In the genomic region with DNA sequence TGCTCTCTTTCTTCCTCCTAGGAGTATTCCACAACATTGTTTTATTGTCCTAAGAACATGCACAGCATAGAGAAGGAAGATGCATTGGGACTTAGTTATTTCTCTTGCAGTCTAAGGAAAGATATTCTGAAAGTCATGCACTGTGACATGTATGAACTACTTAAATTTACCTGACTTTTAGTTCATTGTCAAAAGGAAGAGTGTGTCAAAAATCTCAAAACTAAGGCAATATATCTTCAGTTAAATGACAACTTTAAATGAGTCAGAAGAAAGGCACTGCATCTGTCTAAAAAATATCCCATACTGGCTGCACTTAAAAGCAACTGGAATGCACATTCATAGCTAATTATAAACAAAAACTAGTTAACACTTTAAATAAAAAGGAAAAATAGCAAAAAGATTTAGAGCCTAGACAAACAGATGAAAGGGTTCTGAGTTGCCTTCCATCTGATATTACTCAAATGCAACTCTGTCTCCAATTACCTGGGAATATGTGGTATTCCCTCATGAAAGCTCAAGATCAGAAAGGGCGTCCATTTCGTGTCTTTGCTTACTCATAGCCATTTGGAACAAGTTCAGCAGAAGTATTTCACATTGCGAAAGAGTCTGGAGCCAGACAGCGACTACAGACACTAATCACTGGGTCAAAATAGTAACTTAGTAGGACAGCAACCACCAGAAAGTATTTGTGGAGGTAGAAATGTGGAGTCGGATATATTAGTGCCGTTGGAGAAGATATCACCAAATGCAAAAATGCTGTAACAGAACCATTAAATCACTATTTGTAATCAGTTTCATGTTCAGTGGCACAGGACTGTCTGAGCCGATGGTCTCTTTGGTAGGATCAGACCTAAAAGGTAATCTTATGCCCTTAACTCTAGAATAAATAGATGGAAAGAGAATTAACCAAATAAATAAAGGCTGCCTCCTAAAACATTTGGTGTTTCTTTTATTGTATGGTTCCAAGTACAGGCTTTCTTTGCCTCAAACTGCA, we compare ENCODE assay signal across 13 cellular contexts.
DNase-seq lines count a peak whose midpoint lies in the region; ATAC-seq and TF ChIP-seq lines count a peak whose summit lies in the region.
"Had no signal": no experiment of that assay in that cellular context is flagged by ENCODE, and none has a peak within 500 bp of the region (broad histone marks: within the 10 kb centered on the region; RNA-seq: fewer than 3 reads in every experiment).

No MANE protein-coding gene starts in this region.

- no peaks in the 10 kb centered on the region for H3K27me3 ChIP-seq in skeletal muscle tissue (ENCODE audit: control insufficient read depth in 3 of 3, insufficient read depth in 3 of 3, low read length in 3 of 3)

- no peaks in the 10 kb centered on the region for H3K27me3 Mint-ChIP-seq in T-cell
- H3K27me3 Mint-ChIP-seq: activated naive CD8-positive, alpha-beta T cell treated with anti-CD3 and anti-CD28 coated beads, Interleukin-2, amount 10 ng/mL, durations not matched to agents 7 days and 5 days had no signal

- H3K27ac ChIP-seq in RWPE1 (no peak overlapping the region), skeletal muscle tissue (ENCODE audit: low read depth, low read length) (peak overlapping the region; percentile 61)

- no peak overlapping the region for H3K27ac Mint-ChIP-seq in T-cell
- H3K27ac Mint-ChIP-seq: activated naive CD8-positive, alpha-beta T cell treated with anti-CD3 and anti-CD28 coated beads, Interleukin-2, amount 10 ng/mL, durations not matched to agents 7 days and 5 days had no signal

- TF ChIP-seq CTCF in RWPE1 (conservative IDR thresholded peaks at IDR 0.05; ENCODE audit: low read depth) (no peak), fibroblast of the aortic adventitia (IDR thresholded peaks at IDR 0.05; ENCODE audit: insufficient read depth, low read length) (no peak)

- H3K9ac ChIP-seq in skeletal muscle tissue (ENCODE audit: low read depth in 1 of 3, low read length in 3 of 3), result no peak overlapping the region

- no peak for ATAC-seq in T-cell (replicated peaks in 1 of 4)
- ATAC-seq in HG02840 (IDR thresholded peaks at IDR 0.05; ENCODE audit: low FRiP score, unreplicated experiment), result no peak
- ATAC-seq: mucosa of descending colon had no signal

- CTCF ChIA-PET in RWPE1 (lab: Yijun Ruan, JAX) (interaction anchor here (0.6 to 0.7 kb wide), 2 partner anchors 9 to 33 kb away, joined by 3 read pairs; no protein-coding TSS in a partner anchor), T-cell (lab: Charles Lee) (interaction anchor here in 1 of 2 donors (0.8 kb wide), 1 partner anchor 31 kb away, joined by 3 read pairs; no protein-coding TSS in a partner anchor)

- no peaks in the 10 kb centered on the region for H3K36me3 ChIP-seq in skeletal muscle tissue (ENCODE audit: control insufficient read depth in 3 of 3, insufficient read depth in 3 of 3, low read length in 3 of 3)

- POLR2A ChIA-PET in RWPE1 (lab: Yijun Ruan, JAX; ENCODE audit: low non-redundant PET), result no interaction called here
- POLR2A ChIA-PET in T-cell (lab: Charles Lee), result no interaction called here

- peaks cover 0 to 3% (median 2%) of the 10 kb centered on the region in 3 donors for H3K9me3 ChIP-seq in skeletal muscle tissue (ENCODE audit: control insufficient read depth in 3 of 3, low read length in 3 of 3)

- H3K4me3 ChIP-seq in fibroblast of the aortic adventitia (ENCODE audit: low read depth, low read length), result no peak overlapping the region
- no peak overlapping the region for H3K4me3 ChIP-seq in skeletal muscle tissue (ENCODE audit: low read length in 3 of 3)
- H3K4me3 ChIP-seq: mucosa of descending colon had no signal

- H3K4me1 Mint-ChIP-seq in T-cell, result no peaks in the 10 kb centered on the region
- H3K4me1 Mint-ChIP-seq: activated naive CD8-positive, alpha-beta T cell treated with anti-CD3 and anti-CD28 coated beads, Interleukin-2, amount 10 ng/mL, durations not matched to agents 7 days and 5 days had no signal

- no peak overlapping the region for H3K4me3 Mint-ChIP-seq in T-cell
- H3K4me3 Mint-ChIP-seq: activated naive CD8-positive, alpha-beta T cell treated with anti-CD3 and anti-CD28 coated beads, Interleukin-2, amount 10 ng/mL, durations not matched to agents 7 days and 5 days had no signal

- no peaks in the 10 kb centered on the region for H3K36me3 Mint-ChIP-seq in T-cell
- H3K36me3 Mint-ChIP-seq: activated naive CD8-positive, alpha-beta T cell treated with anti-CD3 and anti-CD28 coated beads, Interleukin-2, amount 10 ng/mL, durations not matched to agents 7 days and 5 days had no signal

- H3K9me3 Mint-ChIP-seq in T-cell, result peaks cover 0 to 8% (median 8%) of the 10 kb centered on the region in 3 donors
- H3K9me3 Mint-ChIP-seq: activated naive CD8-positive, alpha-beta T cell treated with anti-CD3 and anti-CD28 coated beads, Interleukin-2, amount 10 ng/mL, durations not matched to agents 7 days and 5 days had no signal

- H3K4me1 ChIP-seq in skeletal muscle tissue (ENCODE audit: control insufficient read depth in 3 of 3, insufficient read depth in 3 of 3, low read length in 3 of 3), result peaks cover 0 to 6% (median 0%) of the 10 kb centered on the region in 3 donors

- DNase-seq in GM03348 (ENCODE audit: low spot score) (peak; percentile 73), RWPE1 (ENCODE audit: low spot score) (peak; percentile 78), fibroblast of the aortic adventitia (ENCODE audit: low read depth) (peak; percentile 91), T-cell (no peak), NCI-H82 treated with DMSO at 0.1 percent for 48 hours (lab: John Stamatoyannopoulos, UW; ENCODE audit: unreplicated experiment) (no peak)
- DNase-seq: activated naive CD8-positive, alpha-beta T cell treated with anti-CD3 and anti-CD28 coated beads, Interleukin-2, amount 10 ng/mL, durations not matched to agents 7 days and 5 days; DMS53; effector CD4-positive, alpha-beta T cell; mucosa of descending colon; NCI-H1694 treated with DMSO at 0.1 percent for 48 hours; small intestine had no signal

Comparison
In these comparisons a context has a peak if more than half of its experiments do, and no peak if none do; other contexts are left out.
1. DNase-seq: peak in GM03348 (single experiment), RWPE1 (single experiment) and fibroblast of the aortic adventitia (single experiment); none in T-cell (0 of 34) and NCI-H82 treated with DMSO at 0.1 percent for 48 hours (single experiment).